9 cellular contexts compared by ENCODE assay signal in genomic region chr10:80455461-80456345, GRCh38. TPM values are rescaled to one million over a fixed set of nuclear protein-coding genes. Genes with fewer than 3 reads are reported as not detected.
DNase-seq lines count a peak whose midpoint lies in the region; ATAC-seq and TF ChIP-seq lines count a peak whose summit lies in the region.
"Had no signal": no experiment of that assay in that cellular context is flagged by ENCODE, and none has a peak within 500 bp of the region (broad histone marks: within the 10 kb centered on the region; RNA-seq: fewer than 3 reads in every experiment).

No MANE protein-coding gene starts in this region.

- no peak for TF ChIP-seq CTCF in fibroblast of pulmonary artery (IDR thresholded peaks at IDR 0.05; ENCODE audit: low read length, missing control alignments)

- H3K36me3 ChIP-seq in ES-I3 (ENCODE audit: insufficient read depth, low read length) (no peaks in the 10 kb centered on the region), rectal smooth muscle tissue (ENCODE audit: control insufficient read depth, insufficient read depth, low read length) (no peaks in the 10 kb centered on the region)

- in situ Hi-C loops in G401 (cut with HindIII; ENCODE audit: low sequenced_read_pairs): no loop called here

- H3K27ac Mint-ChIP-seq in T-helper 17 cell: peak overlapping the region; percentile 100

- H3K4me1 ChIP-seq in ES-I3 (ENCODE audit: insufficient read depth, low read length) (peaks cover 24% of the 10 kb centered on the region), rectal smooth muscle tissue (ENCODE audit: control insufficient read depth, insufficient read depth, low read length) (peaks cover 19% of the 10 kb centered on the region)

- peaks cover 46% of the 10 kb centered on the region for H3K4me1 Mint-ChIP-seq in T-helper 17 cell

- H3K4me3 Mint-ChIP-seq in T-helper 17 cell: peak overlapping the region; percentile 97

- H3K27me3 Mint-ChIP-seq in T-helper 17 cell: no peaks in the 10 kb centered on the region

- H3K27ac ChIP-seq in rectal smooth muscle tissue (ENCODE audit: low read depth, low read length): no peak overlapping the region

- H3K9ac ChIP-seq in ES-I3 (ENCODE audit: low read depth, low read length) (peak overlapping the region; percentile 92; the same call in 1 of the 2 replicates), rectal smooth muscle tissue (ENCODE audit: low read length) (peak overlapping the region; percentile 77)

- H3K4me3 ChIP-seq in fibroblast of pulmonary artery (replicated peaks; ENCODE audit: low read depth, low read length): peak overlapping the region; percentile 83
- peak overlapping the region; percentile 63 for H3K4me3 ChIP-seq in rectal smooth muscle tissue (ENCODE audit: low read length)

- H3K36me3 Mint-ChIP-seq in T-helper 17 cell (ENCODE audit: low read depth): peaks cover 3% of the 10 kb centered on the region

- H3K27me3 ChIP-seq in rectal smooth muscle tissue (ENCODE audit: control insufficient read depth, insufficient read depth, low read length): no peaks in the 10 kb centered on the region

- DNase-seq in T-helper 17 cell (no peak), fibroblast of pulmonary artery (ENCODE audit: low read depth) (no peak), LoVo (ENCODE audit: low spot score) (no peak), ureter (ENCODE audit: low spot score) (no peak), G401 (ENCODE audit: low spot score) (no peak)
- DNase-seq: activated CD4-positive, alpha-beta T cell treated with anti-CD3 and anti-CD28 coated beads, Interleukin-2, amount 50 U/mL, for 4 hours had no signal

- no peak for ATAC-seq in T-helper 17 cell
- ATAC-seq in HG03432 (IDR thresholded peaks at IDR 0.05; ENCODE audit: unreplicated experiment): no peak

- H3K9me3 ChIP-seq in ES-I3 (ENCODE audit: control insufficient read depth, insufficient read depth, low read length): no peaks in the 10 kb centered on the region
- H3K9me3 ChIP-seq in T-helper 17 cell (ENCODE audit: control insufficient read depth, low read length, poor library complexity, severe bottlenecking): no peaks in the 10 kb centered on the region

RNA-seq across cellular contexts. Expression of gene TSPAN14, which starts 1.6 kb away (rescaled TPM):
- total RNA-seq in T-helper 17 cell (100 to 1,000 TPM; 118 to 139 TPM), ureter (177 TPM)
- 8.5 and 24.5 TPM in 2 replicates for total RNA-seq in G401 (2014; rRNA removed; shearing (Covaris generic))

RNA-seq across cellular contexts. Expression of gene PRXL2A, which starts 47.4 kb away (rescaled TPM):
- total RNA-seq in T-helper 17 cell (1 to 10 TPM in 1 of 2 donors, under 1 TPM in 1; 0.94 to 1.5 TPM), ureter (118 TPM)
- total RNA-seq in G401 (2014; rRNA removed; shearing (Covaris generic)): 61.2 and 65.0 TPM in 2 replicates

Comparison
In these comparisons a context has a peak if more than half of its experiments do, and no peak if none do; other contexts are left out.
1. RNA of gene PRXL2A, which starts 47.4 kb away (total RNA-seq): 118 TPM in ureter (single experiment) and 61.2 to 65.0 TPM in G401; 0.94 to 1.5 TPM in T-helper 17 cell; every median in the first group is over 10 times any median in the second.